In the genomic region with DNA sequence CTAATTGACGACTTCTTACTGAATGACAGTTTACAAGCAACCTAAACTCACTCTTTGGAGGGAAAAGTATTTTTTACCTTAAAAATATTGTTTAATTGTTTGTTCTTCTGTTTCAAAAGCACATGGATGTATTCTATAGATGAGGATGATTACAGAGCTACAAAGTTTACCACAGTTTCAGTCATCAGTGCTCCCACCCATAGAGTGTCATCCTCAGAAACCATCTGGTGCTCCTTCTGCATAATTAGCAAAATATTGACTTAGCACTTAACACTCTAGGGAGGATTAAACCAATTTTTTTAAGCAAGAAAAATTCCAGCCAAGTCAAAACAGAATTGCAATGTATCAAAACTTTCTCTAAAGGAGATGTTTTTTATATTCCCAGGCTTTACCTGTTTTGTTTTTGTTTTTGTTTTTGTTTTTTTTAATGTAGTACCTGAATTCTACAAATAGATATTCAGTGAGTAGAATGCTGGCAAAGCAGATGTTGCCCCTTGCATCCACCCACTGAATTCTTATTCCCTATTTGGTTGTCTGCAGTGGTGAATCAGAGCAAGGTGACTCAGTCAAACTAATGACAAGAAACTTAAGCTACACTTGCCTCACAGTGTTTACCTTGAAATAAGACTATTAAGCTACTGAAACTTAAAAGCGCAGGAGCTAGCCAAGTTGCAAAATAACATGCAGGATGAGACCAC, we compare ENCODE assay signal across 1 cellular context.
TF ChIP-seq lines count a peak whose summit lies in the region.

No MANE protein-coding gene starts in this region.

TF ChIP-seq in HEK293, 187 proteins besides CTCF, POLR2A, EP300 and RAD21 (continued from another document):
- TF ChIP-seq ZNF24 (tag by site-specific recombination; IDR thresholded peaks at IDR 0.05) (no peak), ZNF223 (tag by site-specific recombination; IDR thresholded peaks at IDR 0.05) (peak; percentile 77; the same call in 1 of the 2 replicates), ZBTB20 (tag by site-specific recombination; IDR thresholded peaks at IDR 0.05) (no peak)
- TF ChIP-seq, protein P1, sequence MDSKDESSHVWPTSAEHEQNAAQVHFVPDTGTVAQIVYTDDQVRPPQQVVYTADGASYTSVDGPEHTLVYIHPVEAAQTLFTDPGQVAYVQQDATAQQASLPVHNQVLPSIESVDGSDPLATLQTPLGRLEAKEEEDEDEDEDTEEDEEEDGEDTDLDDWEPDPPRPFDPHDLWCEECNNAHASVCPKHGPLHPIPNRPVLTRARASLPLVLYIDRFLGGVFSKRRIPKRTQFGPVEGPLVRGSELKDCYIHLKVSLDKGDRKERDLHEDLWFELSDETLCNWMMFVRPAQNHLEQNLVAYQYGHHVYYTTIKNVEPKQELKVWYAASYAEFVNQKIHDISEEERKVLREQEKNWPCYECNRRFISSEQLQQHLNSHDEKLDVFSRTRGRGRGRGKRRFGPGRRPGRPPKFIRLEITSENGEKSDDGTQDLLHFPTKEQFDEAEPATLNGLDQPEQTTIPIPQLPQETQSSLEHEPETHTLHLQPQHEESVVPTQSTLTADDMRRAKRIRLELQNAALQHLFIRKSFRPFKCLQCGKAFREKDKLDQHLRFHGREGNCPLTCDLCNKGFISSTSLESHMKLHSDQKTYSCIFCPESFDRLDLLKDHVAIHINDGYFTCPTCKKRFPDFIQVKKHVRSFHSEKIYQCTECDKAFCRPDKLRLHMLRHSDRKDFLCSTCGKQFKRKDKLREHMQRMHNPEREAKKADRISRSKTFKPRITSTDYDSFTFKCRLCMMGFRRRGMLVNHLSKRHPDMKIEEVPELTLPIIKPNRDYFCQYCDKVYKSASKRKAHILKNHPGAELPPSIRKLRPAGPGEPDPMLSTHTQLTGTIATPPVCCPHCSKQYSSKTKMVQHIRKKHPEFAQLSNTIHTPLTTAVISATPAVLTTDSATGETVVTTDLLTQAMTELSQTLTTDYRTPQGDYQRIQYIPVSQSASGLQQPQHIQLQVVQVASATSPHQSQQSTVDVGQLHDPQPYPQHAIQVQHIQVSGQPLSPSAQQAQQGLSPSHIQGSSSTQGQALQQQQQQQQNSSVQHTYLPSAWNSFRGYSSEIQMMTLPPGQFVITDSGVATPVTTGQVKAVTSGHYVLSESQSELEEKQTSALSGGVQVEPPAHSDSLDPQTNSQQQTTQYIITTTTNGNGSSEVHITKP (tag by site-specific recombination; IDR thresholded peaks at IDR 0.05) = peak; percentile 89
- TF ChIP-seq, protein P2, sequence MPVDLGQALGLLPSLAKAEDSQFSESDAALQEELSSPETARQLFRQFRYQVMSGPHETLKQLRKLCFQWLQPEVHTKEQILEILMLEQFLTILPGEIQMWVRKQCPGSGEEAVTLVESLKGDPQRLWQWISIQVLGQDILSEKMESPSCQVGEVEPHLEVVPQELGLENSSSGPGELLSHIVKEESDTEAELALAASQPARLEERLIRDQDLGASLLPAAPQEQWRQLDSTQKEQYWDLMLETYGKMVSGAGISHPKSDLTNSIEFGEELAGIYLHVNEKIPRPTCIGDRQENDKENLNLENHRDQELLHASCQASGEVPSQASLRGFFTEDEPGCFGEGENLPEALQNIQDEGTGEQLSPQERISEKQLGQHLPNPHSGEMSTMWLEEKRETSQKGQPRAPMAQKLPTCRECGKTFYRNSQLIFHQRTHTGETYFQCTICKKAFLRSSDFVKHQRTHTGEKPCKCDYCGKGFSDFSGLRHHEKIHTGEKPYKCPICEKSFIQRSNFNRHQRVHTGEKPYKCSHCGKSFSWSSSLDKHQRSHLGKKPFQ (tag by site-specific recombination; IDR thresholded peaks at IDR 0.05) = no peak
- TF ChIP-seq, protein P3, sequence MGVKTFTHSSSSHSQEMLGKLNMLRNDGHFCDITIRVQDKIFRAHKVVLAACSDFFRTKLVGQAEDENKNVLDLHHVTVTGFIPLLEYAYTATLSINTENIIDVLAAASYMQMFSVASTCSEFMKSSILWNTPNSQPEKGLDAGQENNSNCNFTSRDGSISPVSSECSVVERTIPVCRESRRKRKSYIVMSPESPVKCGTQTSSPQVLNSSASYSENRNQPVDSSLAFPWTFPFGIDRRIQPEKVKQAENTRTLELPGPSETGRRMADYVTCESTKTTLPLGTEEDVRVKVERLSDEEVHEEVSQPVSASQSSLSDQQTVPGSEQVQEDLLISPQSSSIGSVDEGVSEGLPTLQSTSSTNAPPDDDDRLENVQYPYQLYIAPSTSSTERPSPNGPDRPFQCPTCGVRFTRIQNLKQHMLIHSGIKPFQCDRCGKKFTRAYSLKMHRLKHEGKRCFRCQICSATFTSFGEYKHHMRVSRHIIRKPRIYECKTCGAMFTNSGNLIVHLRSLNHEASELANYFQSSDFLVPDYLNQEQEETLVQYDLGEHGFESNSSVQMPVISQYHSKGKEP (tag by site-specific recombination; IDR thresholded peaks at IDR 0.05) = 0 out of 2 replicates have a peak, but pooled peaks have one; percentile 58
